In genomic region chr14:20469242-20469889, GRCh38 we compare ENCODE assay signal across 8 cellular contexts. TPM values are rescaled to one million over a fixed set of nuclear protein-coding genes. Genes with fewer than 3 reads are reported as not detected.
DNase-seq lines count a peak whose midpoint lies in the region; ATAC-seq and TF ChIP-seq lines count a peak whose summit lies in the region.

PNP (plus strand) TSS chr14:20469406; CDS start chr14:20469525, 119 bp downstream.

- peak; percentile 94 for ATAC-seq in CD4-positive, CD25-positive, alpha-beta regulatory T cell (ENCODE audit: low read depth in 2 of 2)
- peak; percentile 94 for ATAC-seq in GM19438 (IDR thresholded peaks at IDR 0.05; ENCODE audit: low read depth, unreplicated experiment)
- peak; percentile 91 for ATAC-seq in HG03571 (IDR thresholded peaks at IDR 0.05; ENCODE audit: unreplicated experiment)

- no peaks in the 10 kb centered on the region for H3K27me3 ChIP-seq in CD4-positive, CD25-positive, alpha-beta regulatory T cell (ENCODE audit: control insufficient read depth, insufficient read depth, low read length)
- H3K27me3 ChIP-seq in liver (ENCODE audit: control insufficient read depth in 4 of 4, insufficient read depth in 4 of 4, low read length in 3 of 4): no peaks in the 10 kb centered on the region

- H3K9ac ChIP-seq in liver (ENCODE audit: low read depth in 1 of 2, low read length in 2 of 2): peak within 1 kb of the TSS; percentile 42 to 51

- H3K4me3 Mint-ChIP-seq in CD4-positive, CD25-positive, alpha-beta regulatory T cell: peak within 1 kb of the TSS; percentile 97 to 100 (median 98)

- no peak for TF ChIP-seq CTCF in liver (IDR thresholded peaks at IDR 0.05; ENCODE audit: low read depth, low read length, missing input control)

- peaks cover 23% of the 10 kb centered on the region for H3K36me3 ChIP-seq in CD4-positive, CD25-positive, alpha-beta regulatory T cell (ENCODE audit: control insufficient read depth, insufficient read depth, low read length)
- peaks cover 0 to 6% (median 5%) of the 10 kb centered on the region in 4 donors for H3K36me3 ChIP-seq in liver (ENCODE audit: control insufficient read depth in 4 of 4, insufficient read depth in 3 of 4, low read depth in 1 of 4, low read length in 3 of 4)

- no peaks in the 10 kb centered on the region for H3K9me3 ChIP-seq in CD4-positive, CD25-positive, alpha-beta regulatory T cell (ENCODE audit: control insufficient read depth in 2 of 2, low read length in 2 of 2)
- no peaks in the 10 kb centered on the region for H3K9me3 ChIP-seq in liver (ENCODE audit: control insufficient read depth in 4 of 4, low read length in 3 of 4)

- peak in 1 of 2 donors; percentile 44 for TF ChIP-seq RAD21 in liver (IDR thresholded peaks at IDR 0.05)

- H3K4me3 ChIP-seq in CD4-positive, CD25-positive, alpha-beta regulatory T cell (ENCODE audit: low read depth, low read length): peak within 1 kb of the TSS; percentile 95
- H3K4me3 ChIP-seq in liver (ENCODE audit: low read depth in 1 of 3, low read length in 3 of 3): peak within 1 kb of the TSS; percentile 63 to 91 (median 63)

- H3K36me3 Mint-ChIP-seq in CD4-positive, CD25-positive, alpha-beta regulatory T cell: peaks cover 21% of the 10 kb centered on the region

- peaks cover 4 to 45% (median 40%) of the 10 kb centered on the region in 4 donors for H3K4me1 Mint-ChIP-seq in CD4-positive, CD25-positive, alpha-beta regulatory T cell

- DNase-seq in CD4-positive, CD25-positive, alpha-beta regulatory T cell: peak; percentile 78 to 93 (median 83)
- peak; percentile 95 for DNase-seq in NCI-H774 (lab: John Stamatoyannopoulos, UW)
- DNase-seq in activated CD4-positive, alpha-beta T cell treated with anti-CD3 and anti-CD28 coated beads, Interleukin-2, amount 50 U/mL, for 4 hours: peak; percentile 85 to 88
- peak; percentile 95 for DNase-seq in dermis blood vessel endothelial cell
- peak; percentile 92 for DNase-seq in stimulated activated CD4-positive, alpha-beta T cell treated with anti-CD3 and anti-CD28 coated beads, Interleukin-4, amount 100 ng/mL, for 24 hours

- H3K9me3 Mint-ChIP-seq in CD4-positive, CD25-positive, alpha-beta regulatory T cell: no peaks in the 10 kb centered on the region

- under 1% methylated on average over 40 of the region's 40 CpGs for WGBS in liver

- peak within 1 kb of the TSS; percentile 80 for H3K27ac ChIP-seq in CD4-positive, CD25-positive, alpha-beta regulatory T cell (ENCODE audit: insufficient read depth, low read length, poor library complexity, severe bottlenecking)
- peak within 1 kb of the TSS; percentile 71 to 80 for H3K27ac ChIP-seq in liver (ENCODE audit: low read depth in 1 of 2, low read length in 2 of 2)

- H3K27ac Mint-ChIP-seq in CD4-positive, CD25-positive, alpha-beta regulatory T cell: peak within 1 kb of the TSS; percentile 92 to 98 (median 96)

- peaks cover 36% of the 10 kb centered on the region for H3K4me1 ChIP-seq in CD4-positive, CD25-positive, alpha-beta regulatory T cell (ENCODE audit: control insufficient read depth, insufficient read depth, low read length, poor library complexity, severe bottlenecking)
- H3K4me1 ChIP-seq in liver (ENCODE audit: control insufficient read depth in 4 of 4, insufficient read depth in 4 of 4, low read length in 3 of 4): peaks cover 6 to 39% (median 33%) of the 10 kb centered on the region in 4 donors

- peaks cover 4% of the 10 kb centered on the region for H3K27me3 Mint-ChIP-seq in CD4-positive, CD25-positive, alpha-beta regulatory T cell

TF ChIP-seq in liver, 16 proteins besides CTCF, POLR2A, EP300 and RAD21:
- peak; percentile 89 for TF ChIP-seq REST (IDR thresholded peaks at IDR 0.05)
- TF ChIP-seq RXRA (IDR thresholded peaks at IDR 0.05): peak; percentile 13 to 19
- no peak for TF ChIP-seq HNF4G (IDR thresholded peaks at IDR 0.05)
- no peak for TF ChIP-seq ATF3 (IDR thresholded peaks at IDR 0.05)
- TF ChIP-seq JUND (IDR thresholded peaks at IDR 0.05): no peak
- no peak for TF ChIP-seq ZBTB33 (IDR thresholded peaks at IDR 0.05)
- TF ChIP-seq GABPA (IDR thresholded peaks at IDR 0.05 in 1 of 2, conservative IDR thresholded peaks at IDR 0.05 in 1 of 2): no peak
- peak; percentile 47 for TF ChIP-seq MAX (IDR thresholded peaks at IDR 0.05)
- peak; percentile 62 for TF ChIP-seq SP1 (IDR thresholded peaks at IDR 0.05)
- TF ChIP-seq FOXA2 (IDR thresholded peaks at IDR 0.05): no peak
- TF ChIP-seq HNF4A (conservative IDR thresholded peaks at IDR 0.05): no peak
- peak; percentile 96 for TF ChIP-seq TAF1 (conservative IDR thresholded peaks at IDR 0.05)
- peak; percentile 23 to 40 for TF ChIP-seq EGR1 (IDR thresholded peaks at IDR 0.05; ENCODE audit: low read depth in 2 of 2)
- peak; percentile 69 for TF ChIP-seq YY1 (IDR thresholded peaks at IDR 0.05)
- no peak for TF ChIP-seq NR2F2 (IDR thresholded peaks at IDR 0.05)
- TF ChIP-seq FOXA1 (IDR thresholded peaks at IDR 0.05): no peak

RNA-seq across cellular contexts. Expression of gene PNP, which starts in this region (rescaled TPM):
- 33.4 TPM for total RNA-seq in CD4-positive, CD25-positive, alpha-beta regulatory T cell
- 10 to 100 TPM; 28.8 to 42.5 (median 40.3) TPM for polyA plus RNA-seq in CD4-positive, CD25-positive, alpha-beta regulatory T cell
- 214 and 230 TPM in 2 replicates for total RNA-seq in dermis blood vessel endothelial cell
- total RNA-seq in liver: 100 to 1,000 TPM in 1 of 2 donors, 10 to 100 TPM in 1; 41.8 to 156 TPM
- 10 to 100 TPM; 22.9 to 29.9 TPM for polyA plus RNA-seq in liver

Comparison
In these comparisons a context has a peak if more than half of its experiments do, and no peak if none do; other contexts are left out.
1. Peak in every context shown above with its lines: DNase-seq, ATAC-seq, H3K4me3 ChIP-seq and H3K27ac ChIP-seq.